8 cellular contexts compared by ENCODE assay signal in the genomic region with DNA sequence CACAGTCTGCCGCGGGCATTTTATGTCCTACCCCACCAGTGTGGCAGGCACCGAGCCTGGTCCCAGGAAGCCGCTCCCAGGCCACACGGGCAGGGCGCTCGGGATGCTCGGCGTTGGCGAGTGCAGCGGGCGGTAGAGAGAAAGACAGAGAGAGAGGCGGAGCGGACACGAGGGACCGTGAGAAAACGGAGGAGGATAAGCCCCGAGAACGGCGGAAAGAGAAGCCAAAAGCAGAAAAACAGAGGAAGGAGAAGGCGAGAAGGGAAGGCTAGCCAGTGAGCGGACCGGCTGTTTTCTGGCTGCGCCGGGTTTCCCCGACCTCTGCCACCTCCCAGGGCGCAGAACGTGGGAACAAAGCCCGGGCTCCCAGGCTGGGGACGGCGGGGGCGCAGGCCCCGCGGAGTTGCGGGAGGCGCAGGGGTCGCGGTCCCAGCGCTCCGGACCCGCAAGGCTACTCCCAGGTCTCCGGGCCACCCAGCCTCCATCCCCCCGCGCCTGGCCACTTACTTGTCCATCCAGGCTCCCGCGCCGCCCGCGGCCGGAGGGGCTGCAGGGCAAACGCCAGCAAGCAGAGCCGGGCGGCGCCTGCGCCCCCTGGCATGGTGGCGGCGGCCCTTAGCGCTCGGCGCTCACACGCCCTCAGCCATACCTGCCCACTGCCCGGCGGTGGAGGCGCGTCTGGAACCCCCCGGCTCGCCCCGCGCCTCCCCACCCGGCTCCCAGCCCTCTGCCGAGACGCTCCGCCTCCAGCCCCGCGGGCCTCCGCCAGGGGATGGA. TPM values are rescaled to one million over a fixed set of nuclear protein-coding genes. Genes with fewer than 3 reads are reported as not detected.
A peak's percentile ranks its signal among the peaks of the same experiment; 100 is the strongest.
DNase-seq lines count a peak whose midpoint lies in the region; ATAC-seq and TF ChIP-seq lines count a peak whose summit lies in the region.

A gene with protein sequence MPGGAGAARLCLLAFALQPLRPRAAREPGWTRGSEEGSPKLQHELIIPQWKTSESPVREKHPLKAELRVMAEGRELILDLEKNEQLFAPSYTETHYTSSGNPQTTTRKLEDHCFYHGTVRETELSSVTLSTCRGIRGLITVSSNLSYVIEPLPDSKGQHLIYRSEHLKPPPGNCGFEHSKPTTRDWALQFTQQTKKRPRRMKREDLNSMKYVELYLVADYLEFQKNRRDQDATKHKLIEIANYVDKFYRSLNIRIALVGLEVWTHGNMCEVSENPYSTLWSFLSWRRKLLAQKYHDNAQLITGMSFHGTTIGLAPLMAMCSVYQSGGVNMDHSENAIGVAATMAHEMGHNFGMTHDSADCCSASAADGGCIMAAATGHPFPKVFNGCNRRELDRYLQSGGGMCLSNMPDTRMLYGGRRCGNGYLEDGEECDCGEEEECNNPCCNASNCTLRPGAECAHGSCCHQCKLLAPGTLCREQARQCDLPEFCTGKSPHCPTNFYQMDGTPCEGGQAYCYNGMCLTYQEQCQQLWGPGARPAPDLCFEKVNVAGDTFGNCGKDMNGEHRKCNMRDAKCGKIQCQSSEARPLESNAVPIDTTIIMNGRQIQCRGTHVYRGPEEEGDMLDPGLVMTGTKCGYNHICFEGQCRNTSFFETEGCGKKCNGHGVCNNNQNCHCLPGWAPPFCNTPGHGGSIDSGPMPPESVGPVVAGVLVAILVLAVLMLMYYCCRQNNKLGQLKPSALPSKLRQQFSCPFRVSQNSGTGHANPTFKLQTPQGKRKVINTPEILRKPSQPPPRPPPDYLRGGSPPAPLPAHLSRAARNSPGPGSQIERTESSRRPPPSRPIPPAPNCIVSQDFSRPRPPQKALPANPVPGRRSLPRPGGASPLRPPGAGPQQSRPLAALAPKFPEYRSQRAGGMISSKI (minus strand): TSS at position 680 of the 777 bp plus-strand sequence. CDS start 79 bp downstream, at position 601.

- H3K4me3 Mint-ChIP-seq in stimulated activated naive B cell treated with anti-CD40 and anti-IgM and Interleukin-4, amounts not matched to agents 10 μg/mL and 1 μg/mL and 100 μg/mL, for 72 hours: peak within 1 kb of the TSS; percentile 93 to 94

- no peaks in the 10 kb centered on the region for H3K36me3 Mint-ChIP-seq in stimulated activated naive B cell treated with anti-CD40 and anti-IgM and Interleukin-4, amounts not matched to agents 10 μg/mL and 1 μg/mL and 100 μg/mL, for 72 hours

- peak; percentile 32 to 43 for ATAC-seq in stimulated activated naive B cell treated with anti-CD40 and anti-IgM and Interleukin-4, amounts not matched to agents 10 μg/mL and 1 μg/mL and 100 μg/mL, for 72 hours (replicated peaks)

- peaks cover 0 to 7% (median 0%) of the 10 kb centered on the region in 45 donors for H3K27me3 ChIP-seq in dorsolateral prefrontal cortex

- intact Hi-C loops in dorsolateral prefrontal cortex (cut with DNase I) (loop anchor here in 1 of 2 donors (5.0 kb wide), 1 partner anchor 98 kb away; no protein-coding TSS in a partner anchor), lower leg skin (cut with DNase I; ENCODE audit: low total_unique reads) (no loop called here)

- no peaks in the 10 kb centered on the region for H3K27me3 Mint-ChIP-seq in stimulated activated naive B cell treated with anti-CD40 and anti-IgM and Interleukin-4, amounts not matched to agents 10 μg/mL and 1 μg/mL and 100 μg/mL, for 72 hours

- WGBS in lower leg skin, 2 donors: 1% methylated on average over 48 to 56 of the region's 76 CpGs

- H3K9me3 Mint-ChIP-seq in stimulated activated naive B cell treated with anti-CD40 and anti-IgM and Interleukin-4, amounts not matched to agents 10 μg/mL and 1 μg/mL and 100 μg/mL, for 72 hours: no peaks in the 10 kb centered on the region

- peaks cover 53 to 81% of the 10 kb centered on the region in 2 donors for H3K4me1 Mint-ChIP-seq in stimulated activated naive B cell treated with anti-CD40 and anti-IgM and Interleukin-4, amounts not matched to agents 10 μg/mL and 1 μg/mL and 100 μg/mL, for 72 hours

- H3K4me3 ChIP-seq in dorsolateral prefrontal cortex (peak within 1 kb of the TSS; percentile 60 to 95 (median 80)), lower leg skin (ENCODE audit: low read depth, poor library complexity, severe bottlenecking) (peak within 1 kb of the TSS; percentile 34)

- H3K27ac ChIP-seq in dorsolateral prefrontal cortex: peak within 1 kb of the TSS in 54 of 59 donors; percentile 7 to 89 (median 76)

- TF ChIP-seq CTCF in dorsolateral prefrontal cortex (IDR thresholded peaks at IDR 0.05 in 54 of 56, conservative IDR thresholded peaks at IDR 0.05 in 2 of 56; ENCODE audit: low read depth in 1 of 56, partially characterized antibody in 56 of 56) (peak in 14 of 56 donors; percentile 9 to 37 (median 24)), lower leg skin (IDR thresholded peaks at IDR 0.05) (no peak)

- DNase-seq in NOMO-1 treated with DMSO at 0.1 percent for 48 hours (lab: John Stamatoyannopoulos, UW; ENCODE audit: unreplicated experiment) (peak; percentile 4), NOMO-1 treated with dmso at 0.1 percent for 144 hours (lab: John Stamatoyannopoulos, UW; ENCODE audit: unreplicated experiment) (no peak), LHCN-M2 (ENCODE audit: low read depth) (peak; percentile 68), dorsolateral prefrontal cortex (peak in 5 of 10 donors; percentile 32 to 64 (median 51)), lower leg skin (ENCODE audit: low spot score in 2 of 2) (peak in 1 of 2 donors; percentile 88), DMS153 (lab: John Stamatoyannopoulos, UW) (no peak)
- peak; percentile 12 for DNase-seq in activated CD4-positive, alpha-beta T cell treated with anti-CD3 and anti-CD28 coated beads for 1 hour
- no peak for DNase-seq in stimulated activated naive B cell treated with anti-CD40 and anti-IgM and Interleukin-4, amounts not matched to agents 10 μg/mL and 1 μg/mL and 100 μg/mL, for 72 hours

- H3K27ac Mint-ChIP-seq in stimulated activated naive B cell treated with anti-CD40 and anti-IgM and Interleukin-4, amounts not matched to agents 10 μg/mL and 1 μg/mL and 100 μg/mL, for 72 hours: peak within 1 kb of the TSS; percentile 92

- no peak for TF ChIP-seq POLR2A in lower leg skin (IDR thresholded peaks at IDR 0.05)

RNA-seq across cellular contexts. Expression of the gene that starts here (rescaled TPM):
- 71.8 and 89.1 TPM in 2 replicates for total RNA-seq in LHCN-M2 (2014; rRNA removed)
- 87.1 TPM for polyA plus RNA-seq in LHCN-M2 (2012)
- 10 to 100 TPM in 82 of 120 experiments, 1 to 10 TPM in 38; 6.7 to 17.9 (median 11.0) TPM for total RNA-seq in dorsolateral prefrontal cortex
- total RNA-seq in lower leg skin: 1 to 10 TPM in 2 of 4 donors, under 1 TPM in 2; 0.68 to 1.7 (median 1.0) TPM

Comparison
In these comparisons a context has a peak if more than half of its experiments do, and no peak if none do; other contexts are left out.
1. DNase-seq: peak in NOMO-1 treated with DMSO at 0.1 percent for 48 hours (single experiment), LHCN-M2 (single experiment) and activated CD4-positive, alpha-beta T cell treated with anti-CD3 and anti-CD28 coated beads for 1 hour (single experiment); none in NOMO-1 treated with dmso at 0.1 percent for 144 hours (single experiment), stimulated activated naive B cell treated with anti-CD40 and anti-IgM and Interleukin-4, amounts not matched to agents 10 μg/mL and 1 μg/mL and 100 μg/mL, for 72 hours (single experiment) and DMS153 (single experiment).